Comparison of ENCODE assay signal across 24 cellular contexts in genomic region chr5:156865427-156865826, GRCh38. TPM values are rescaled to one million over a fixed set of nuclear protein-coding genes. Genes with fewer than 3 reads are reported as not detected.
"Had no signal": no experiment of that assay in that cellular context is flagged by ENCODE, and none has a peak within 500 bp of the region (broad histone marks: within the 10 kb centered on the region; RNA-seq: fewer than 3 reads in every experiment).

No MANE protein-coding gene starts in this region.

- H3K27ac ChIP-seq: KMS-11, RWPE1 had no signal

- H3K9ac ChIP-seq: KMS-11, SK-N-SH had no signal

- H3K9me3 ChIP-seq: SK-N-SH had no signal

- ATAC-seq: Panc1, PC-3 had no signal

- DNase-seq: IMR-90, Kasumi-1, NCI-H1092, NCI-H1105 treated with DMSO at 0.1 percent for 48 hours, NCI-H1417 treated with DMSO at 0.1 percent for 48 hours, NCI-H146, NCI-H1694 treated with DMSO at 0.1 percent for 48 hours, NCI-H1930, NCI-H2081, NCI-H2107, NCI-H2227 treated with DMSO at 0.1 percent for 48 hours, NCI-H524, NCI-H526 treated with DMSO at 0.1 percent for 48 hours, NCI-H774, PC-3, SHP77, SK-N-SH, SW 1271 had no signal

- H3K4me2 ChIP-seq: KMS-11, SK-N-SH had no signal

RNA-seq across cellular contexts. Expression of gene PPP1R2B, which starts 15.3 kb away (rescaled TPM):
- total RNA-seq: HT-29, IMR-90, MCF 10A, NCI-H460 had no signal
- polyA plus RNA-seq: IMR-90, SK-N-SH had no signal
